1 cellular context compared by ENCODE assay signal in the genomic region with DNA sequence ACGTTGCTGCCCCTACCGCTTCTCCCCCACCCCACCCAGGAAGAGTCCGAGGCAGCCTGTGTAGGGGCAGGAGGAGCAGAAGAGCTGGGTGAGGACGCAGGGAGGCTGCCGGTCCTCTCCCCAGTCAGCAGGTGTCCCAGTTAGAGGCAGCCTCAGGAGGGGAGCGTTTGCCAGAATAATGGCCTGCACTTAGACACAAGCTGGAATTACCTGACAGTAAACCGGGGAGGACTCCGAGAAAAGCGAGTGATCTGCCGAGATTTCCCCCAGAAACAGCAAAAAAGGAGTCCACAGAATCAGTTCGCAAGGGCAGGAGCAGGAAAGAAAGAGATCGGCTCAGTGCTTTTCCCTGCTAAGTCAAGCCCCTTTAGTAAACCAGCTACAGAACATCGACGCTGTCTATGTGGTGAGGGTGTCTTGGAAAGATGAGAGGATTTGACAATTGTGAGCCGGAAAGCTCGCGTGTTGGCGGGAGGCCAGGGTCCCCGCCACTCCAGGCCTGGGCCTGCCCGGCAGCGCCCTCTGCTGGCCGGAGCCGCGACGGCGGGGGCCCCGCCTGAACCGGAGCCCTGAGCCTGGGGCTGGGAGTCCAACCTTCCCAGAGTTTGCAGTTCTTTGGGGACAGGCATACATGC.
A peak's percentile ranks its signal among the peaks of the same experiment; 100 is the strongest.
TF ChIP-seq lines count a peak whose summit lies in the region.

No MANE protein-coding gene starts in this region.

TF ChIP-seq in GM12878, 131 proteins besides CTCF, POLR2A, EP300 and RAD21 (continued from another document):
- TF ChIP-seq PKNOX1 (IDR thresholded peaks at IDR 0.05) (peak; percentile 41; the same call in 1 of the 2 replicates), ZNF384 (IDR thresholded peaks at IDR 0.05; ENCODE audit: borderline replicate concordance, low read depth, low read length) (no peak), TBL1XR1 (IDR thresholded peaks at IDR 0.05; ENCODE audit: low read depth, low read length) (0 out of 2 replicates have a peak, but pooled peaks have one; percentile 42), BCLAF1 (IDR thresholded peaks at IDR 0.05) (no peak), BMI1 (IDR thresholded peaks at IDR 0.05; ENCODE audit: borderline replicate concordance) (no peak)
- TF ChIP-seq, protein P1, sequence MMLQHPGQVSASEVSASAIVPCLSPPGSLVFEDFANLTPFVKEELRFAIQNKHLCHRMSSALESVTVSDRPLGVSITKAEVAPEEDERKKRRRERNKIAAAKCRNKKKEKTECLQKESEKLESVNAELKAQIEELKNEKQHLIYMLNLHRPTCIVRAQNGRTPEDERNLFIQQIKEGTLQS (IDR thresholded peaks at IDR 0.05; ENCODE audit: borderline replicate concordance, extremely low read depth, low read depth, low read length): no peak
- TF ChIP-seq, protein P2, sequence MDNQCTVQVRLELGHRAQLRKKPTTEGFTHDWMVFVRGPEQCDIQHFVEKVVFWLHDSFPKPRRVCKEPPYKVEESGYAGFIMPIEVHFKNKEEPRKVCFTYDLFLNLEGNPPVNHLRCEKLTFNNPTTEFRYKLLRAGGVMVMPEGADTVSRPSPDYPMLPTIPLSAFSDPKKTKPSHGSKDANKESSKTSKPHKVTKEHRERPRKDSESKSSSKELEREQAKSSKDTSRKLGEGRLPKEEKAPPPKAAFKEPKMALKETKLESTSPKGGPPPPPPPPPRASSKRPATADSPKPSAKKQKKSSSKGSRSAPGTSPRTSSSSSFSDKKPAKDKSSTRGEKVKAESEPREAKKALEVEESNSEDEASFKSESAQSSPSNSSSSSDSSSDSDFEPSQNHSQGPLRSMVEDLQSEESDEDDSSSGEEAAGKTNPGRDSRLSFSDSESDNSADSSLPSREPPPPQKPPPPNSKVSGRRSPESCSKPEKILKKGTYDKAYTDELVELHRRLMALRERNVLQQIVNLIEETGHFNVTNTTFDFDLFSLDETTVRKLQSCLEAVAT (IDR thresholded peaks at IDR 0.05): no peak
